ENCODE assay signal across 35 cellular contexts in genomic region chr7:51127618-51127904, GRCh38.
"Had no signal": no experiment of that assay in that cellular context is flagged by ENCODE, and none has a peak within 500 bp of the region (broad histone marks: within the 10 kb centered on the region; RNA-seq: fewer than 3 reads in every experiment).

No MANE protein-coding gene starts in this region.

- H3K36me3 ChIP-seq: adrenal gland, breast epithelium had no signal

- H3K4me3 Mint-ChIP-seq: activated B cell treated with CpG ODN at 0.5 μM for 24 hours; activated CD4-positive, alpha-beta memory T cell treated with anti-CD3 and anti-CD28 coated beads for 36 hours; activated naive CD4-positive, alpha-beta T cell treated with anti-CD3 and anti-CD28 coated beads for 36 hours; activated T-cell treated with anti-CD3 and anti-CD28 coated beads, Interleukin-2, amount 50 U/mL, for 4 hours; activated T-helper 1 cell treated with anti-CD3 and anti-CD28 coated beads, Interleukin-12 subunit alpha, Interleukin-12 subunit beta, Interleukin-2, Interleukin-4 antibody, amounts not matched to agents 30 ng/mL and 10 ng/mL and 1 ng/mL, durations not matched to agents 14 hours and 24 hours and 36 hours had no signal

- H3K9me3 Mint-ChIP-seq: activated B cell treated with CpG ODN at 0.5 μM for 24 hours; activated CD4-positive, alpha-beta memory T cell treated with anti-CD3 and anti-CD28 coated beads for 36 hours; activated naive CD4-positive, alpha-beta T cell treated with anti-CD3 and anti-CD28 coated beads for 36 hours; activated T-cell treated with anti-CD3 and anti-CD28 coated beads, Interleukin-2, amount 50 U/mL, for 4 hours had no signal

- H3K36me3 Mint-ChIP-seq: activated CD4-positive, alpha-beta memory T cell treated with anti-CD3 and anti-CD28 coated beads for 36 hours; activated naive CD4-positive, alpha-beta T cell treated with anti-CD3 and anti-CD28 coated beads, Interleukin-2, amount 50 U/mL, for 72 hours had no signal

- H3K27me3 Mint-ChIP-seq: activated B cell treated with CpG ODN at 0.5 μM for 24 hours had no signal

- DNase-seq: activated B cell treated with CpG ODN at 0.5 μM for 24 hours; activated CD4-positive, alpha-beta memory T cell treated with anti-CD3 and anti-CD28 coated beads for 36 hours; activated CD4-positive, alpha-beta T cell treated with anti-CD3 and anti-CD28 coated beads for 4 hours; activated CD4-positive, alpha-beta T cell treated with anti-CD3 and anti-CD28 coated beads, Interleukin-2, amount 50 U/mL, for 1 hour; activated CD4-positive, CD25-positive, alpha-beta regulatory T cell treated with anti-CD3 and anti-CD28 coated beads, Interleukin-2, amount 50 U/mL, for 72 hours; activated gamma-delta T cell treated with Interleukin-2 at 50 U/mL for 16 hours; activated naive CD4-positive, alpha-beta T cell treated with anti-CD3 and anti-CD28 coated beads for 36 hours; activated T-cell treated with anti-CD3 and anti-CD28 coated beads for 4 hours; activated T-cell treated with anti-CD3 and anti-CD28 coated beads, Interleukin-2, amount 50 U/mL, for 4 hours; adrenal gland; body of pancreas; IMR-90; NCI-H1092 treated with DMSO at 0.1 percent for 48 hours; NCI-H1417; NCI-H146; NCI-H187; NCI-H2029 treated with DMSO at 0.1 percent for 48 hours; NCI-H2107; NCI-H2171; NCI-H510A; NCI-H526; NCI-H748 treated with DMSO at 0.1 percent for 48 hours; NK-92 treated with Interleukin-12 subunit alpha and Interleukin-12 subunit beta, amount 100 ng/mL, for 24 hours; PC-3; Peyer's patch; RPMI8226; SW 1271; T-helper 1 cell; T-helper 2 cell; T-helper 9 cell had no signal

- H3K9me3 ChIP-seq: adrenal gland, body of pancreas, Peyer's patch had no signal

- H3K4me3 ChIP-seq: adrenal gland, body of pancreas, breast epithelium, K562, Peyer's patch had no signal

- H3K27me3 ChIP-seq: adrenal gland, body of pancreas, breast epithelium, Peyer's patch had no signal

- H3K27ac Mint-ChIP-seq: activated B cell treated with CpG ODN at 0.5 μM for 24 hours; activated CD4-positive, alpha-beta memory T cell treated with anti-CD3 and anti-CD28 coated beads for 36 hours; activated naive CD4-positive, alpha-beta T cell treated with anti-CD3 and anti-CD28 coated beads for 36 hours; activated naive CD4-positive, alpha-beta T cell treated with anti-CD3 and anti-CD28 coated beads, Interleukin-2, amount 50 U/mL, for 72 hours; activated T-helper 1 cell treated with anti-CD3 and anti-CD28 coated beads, Interleukin-12 subunit alpha, Interleukin-12 subunit beta, Interleukin-2, Interleukin-4 antibody, amounts not matched to agents 30 ng/mL and 10 ng/mL and 1 ng/mL, durations not matched to agents 14 hours and 24 hours and 36 hours had no signal

- ATAC-seq: activated naive CD4-positive, alpha-beta T cell treated with anti-CD3 and anti-CD28 coated beads, Interleukin-2, amount 50 U/mL, for 72 hours; activated T-cell treated with anti-CD3 and anti-CD28 coated beads, Interleukin-2, amount 50 U/mL, for 4 hours; body of pancreas; K562; PC-3 had no signal

- H3K4me1 Mint-ChIP-seq: activated B cell treated with CpG ODN at 0.5 μM for 24 hours had no signal

- H3K27ac ChIP-seq: adrenal gland, body of pancreas, breast epithelium, Peyer's patch, VCaP had no signal

- H3K4me1 ChIP-seq: body of pancreas, Peyer's patch had no signal
